ENCODE assay signal across 1 cellular context in genomic region chr12:108852674-108853073, GRCh38.
A peak's percentile ranks its signal among the peaks of the same experiment; 100 is the strongest.
TF ChIP-seq lines count a peak whose summit lies in the region.

No MANE protein-coding gene starts in this region.

TF ChIP-seq in A549, 52 proteins besides CTCF, POLR2A, EP300 and RAD21 (continued from another document):
- TF ChIP-seq HOXB13 (CRISPR knock-in tag; IDR thresholded peaks at IDR 0.05; ENCODE audit: low read depth) (peak; percentile 21; the same call in 1 of the 2 replicates), CBX2 (IDR thresholded peaks at IDR 0.05; ENCODE audit: borderline replicate concordance, low read depth) (no peak), HOXB5 (CRISPR knock-in tag; IDR thresholded peaks at IDR 0.05) (peak; percentile 62; the same call in 1 of the 2 replicates), TFCP2L1 (CRISPR knock-in tag; IDR thresholded peaks at IDR 0.05) (no peak), MYC (IDR thresholded peaks at IDR 0.05; ENCODE audit: borderline replicate concordance, low read length) (no peak), ESRRA (IDR thresholded peaks at IDR 0.05; ENCODE audit: borderline replicate concordance, low read length) (no peak), ZSCAN20 (CRISPR knock-in tag; IDR thresholded peaks at IDR 0.05) (no peak), RNF2 (IDR thresholded peaks at IDR 0.05; ENCODE audit: borderline replicate concordance, low read depth) (no peak), RFX5 (IDR thresholded peaks at IDR 0.05) (no peak), CBX8 (IDR thresholded peaks at IDR 0.05) (no peak), BHLHE40 (IDR thresholded peaks at IDR 0.05; ENCODE audit: low read depth, low read length) (no peak), BCL3 (IDR thresholded peaks at IDR 0.05) (no peak), JUN (IDR thresholded peaks at IDR 0.05) (peak in 1 of 2 experiments; percentile 26; a peak in 1 of 5 replicates), MAFK (IDR thresholded peaks at IDR 0.05; ENCODE audit: partially characterized antibody) (no peak), PHF8 (IDR thresholded peaks at IDR 0.05; ENCODE audit: borderline replicate concordance, low read depth) (no peak), EHMT2 (IDR thresholded peaks at IDR 0.05; ENCODE audit: low read depth) (no peak), FOSB (CRISPR knock-in tag; IDR thresholded peaks at IDR 0.05) (0 out of 2 replicates have a peak, but pooled peaks have one; percentile 7), HES2 (IDR thresholded peaks at IDR 0.05) (no peak), JUNB (IDR thresholded peaks at IDR 0.05) (no peak), ATOH8 (CRISPR knock-in tag; IDR thresholded peaks at IDR 0.05; ENCODE audit: low read depth) (no peak), NFE2L2 (conservative IDR thresholded peaks at IDR 0.05; ENCODE audit: low read length) (no peak), MAZ (IDR thresholded peaks at IDR 0.05; ENCODE audit: borderline replicate concordance, low read depth, low read length) (no peak), FOXS1 (CRISPR knock-in tag; IDR thresholded peaks at IDR 0.05) (peak; percentile 48; the same call in 1 of the 2 replicates), TP53 (CRISPR knock-in tag; IDR thresholded peaks at IDR 0.05) (no peak), E2F6 (IDR thresholded peaks at IDR 0.05; ENCODE audit: borderline replicate concordance, low read depth) (no peak), ZFP36 (IDR thresholded peaks at IDR 0.05; ENCODE audit: borderline replicate concordance, partially characterized antibody) (no peak), PBX3 (IDR thresholded peaks at IDR 0.05) (no peak), RARB (CRISPR knock-in tag; IDR thresholded peaks at IDR 0.05) (no peak), HOXA7 (CRISPR knock-in tag; IDR thresholded peaks at IDR 0.05) (peak; percentile 47; the same call in 1 of the 2 replicates), RCOR1 (IDR thresholded peaks at IDR 0.05; ENCODE audit: low read depth, low read length) (no peak), USF2 (IDR thresholded peaks at IDR 0.05) (no peak), HDAC2 (IDR thresholded peaks at IDR 0.05) (no peak), POLR2AphosphoS2 (conservative IDR thresholded peaks at IDR 0.05; ENCODE audit: low read length) (no peak), SMC3 (IDR thresholded peaks at IDR 0.05) (no peak), ZNF302 (CRISPR knock-in tag; IDR thresholded peaks at IDR 0.05) (no peak), CEBPB (IDR thresholded peaks at IDR 0.05) (no peak), ELK1 (IDR thresholded peaks at IDR 0.05; ENCODE audit: low read depth, low read length) (no peak), GATA3 (IDR thresholded peaks at IDR 0.05; ENCODE audit: borderline replicate concordance) (no peak), EHF (CRISPR knock-in tag; IDR thresholded peaks at IDR 0.05) (peak; percentile 35; the same call in 1 of the 2 replicates), REST (IDR thresholded peaks at IDR 0.05) (no peak), MAX (IDR thresholded peaks at IDR 0.05) (no peak), CHD2 (IDR thresholded peaks at IDR 0.05; ENCODE audit: low read length, partially characterized antibody) (no peak), KDM1A (IDR thresholded peaks at IDR 0.05; ENCODE audit: low read depth) (no peak), HMGXB4 (CRISPR knock-in tag; IDR thresholded peaks at IDR 0.05; ENCODE audit: borderline replicate concordance) (no peak), NR3C1 (IDR thresholded peaks at IDR 0.05) (no peak), CHD4 (IDR thresholded peaks at IDR 0.05; ENCODE audit: borderline replicate concordance) (no peak)
